Comparison of ENCODE assay signal across 24 cellular contexts in the genomic region with DNA sequence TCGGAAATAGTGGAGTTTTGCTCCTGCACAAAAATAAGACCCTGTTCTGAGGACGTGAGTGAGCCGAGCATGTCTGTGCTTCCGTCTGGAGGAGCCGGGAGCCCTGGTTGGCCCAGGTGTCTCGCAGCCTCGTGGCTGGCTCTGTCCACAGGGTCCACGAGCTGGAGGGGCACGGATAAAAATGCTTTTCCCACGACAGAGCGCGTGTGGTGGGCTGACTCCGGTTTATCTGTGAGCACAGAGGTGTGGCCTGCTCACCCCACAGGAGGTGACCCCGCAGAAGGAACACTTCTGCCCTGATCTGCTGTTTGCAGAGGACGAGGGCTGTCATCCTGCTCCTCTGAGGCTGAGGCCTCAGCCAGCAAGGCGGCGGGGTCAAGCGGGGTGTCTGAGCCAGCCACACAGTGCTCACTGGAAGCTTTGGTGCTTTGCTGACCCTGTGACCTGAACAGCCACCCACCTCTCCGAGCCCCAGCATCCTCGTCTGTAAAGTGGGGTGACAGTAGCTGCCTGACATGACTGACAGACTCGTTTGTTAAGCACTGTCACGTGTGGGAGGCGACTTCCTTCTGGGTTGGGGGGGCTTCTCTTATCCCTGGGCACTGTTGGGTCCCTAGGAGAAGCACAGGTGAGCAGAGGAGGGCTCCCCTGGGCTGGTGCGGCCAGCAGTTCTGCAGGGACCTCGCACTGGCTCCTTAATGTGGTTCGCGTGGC.
DNase-seq lines count a peak whose midpoint lies in the region; ATAC-seq and TF ChIP-seq lines count a peak whose summit lies in the region.
"Had no signal": no experiment of that assay in that cellular context is flagged by ENCODE, and none has a peak within 500 bp of the region (broad histone marks: within the 10 kb centered on the region; RNA-seq: fewer than 3 reads in every experiment).

No MANE protein-coding gene starts in this region.

- H3K9me3 Mint-ChIP-seq in activated CD8-positive, alpha-beta memory T cell treated with anti-CD3 and anti-CD28 coated beads, Interleukin-2, amount 10 ng/mL, durations not matched to agents 7 days and 5 days (ENCODE audit: low read depth) = no peaks in the 10 kb centered on the region
- H3K9me3 Mint-ChIP-seq: CD8-positive, alpha-beta T cell; stimulated activated naive B cell treated with anti-CD40 and anti-IgM and Interleukin-4, amounts not matched to agents 10 μg/mL and 1 μg/mL and 100 μg/mL, for 72 hours had no signal

- in situ Hi-C loops in mammary epithelial cell (cut with MboI; ENCODE audit: low sequenced_read_pairs in 2 of 2) = no loop called here

- DNase-seq in activated CD8-positive, alpha-beta memory T cell treated with anti-CD3 and anti-CD28 coated beads for 24 hours = peak; percentile 54
- DNase-seq in activated CD8-positive, alpha-beta memory T cell treated with anti-CD3 and anti-CD28 coated beads, Interleukin-2, amount 10 ng/mL, durations not matched to agents 7 days and 5 days = no peak
- DNase-seq in stimulated activated CD4-positive, alpha-beta T cell treated with anti-CD3 and anti-CD28 coated beads, Interleukin-4, amount 100 ng/mL, for 24 hours = peak; percentile 1
- no peak for DNase-seq in stimulated activated CD4-positive, alpha-beta T cell treated with anti-CD3 and anti-CD28 coated beads, Interleukin-12 subunit alpha, Interleukin-12 subunit beta, amount 100 ng/mL, for 4 hours
- DNase-seq in osteoblast (ENCODE audit: insufficient read length, low spot score, missing footprints) = peak; percentile 58
- no peak for DNase-seq in DMS79 treated with DMSO at 0.1 percent for 48 hours (lab: John Stamatoyannopoulos, UW)
- DNase-seq in mammary epithelial cell = no peak
- DNase-seq: DMS 273 treated with DMSO at 0.1 percent for 48 hours; gastrocnemius medialis; GOT3; left cardiac atrium; mesendoderm; NCI-H1417 treated with DMSO at 0.1 percent for 48 hours; NCI-H446; stimulated activated CD4-positive, alpha-beta T cell treated with anti-CD3 and anti-CD28 coated beads, Interleukin-4, amount 100 ng/mL, for 4 hours; stimulated activated naive B cell treated with anti-CD40 and anti-IgM and Interleukin-4, amounts not matched to agents 10 μg/mL and 1 μg/mL and 100 μg/mL, for 72 hours; T-helper 1 cell had no signal

- no peaks in the 10 kb centered on the region for H3K27me3 ChIP-seq in osteoblast (ENCODE audit: insufficient read depth, low read length)
- H3K27me3 ChIP-seq in mammary epithelial cell (ENCODE audit: insufficient read depth, low read length) = no peaks in the 10 kb centered on the region
- H3K27me3 ChIP-seq: body of pancreas, gastrocnemius medialis, ovary had no signal

- no peaks in the 10 kb centered on the region for H3K79me2 ChIP-seq in osteoblast (ENCODE audit: insufficient read depth, low read length)
- H3K79me2 ChIP-seq in mammary epithelial cell (ENCODE audit: insufficient read depth, low read length) = no peaks in the 10 kb centered on the region

- H3K27me3 Mint-ChIP-seq in activated CD8-positive, alpha-beta memory T cell treated with anti-CD3 and anti-CD28 coated beads, Interleukin-2, amount 10 ng/mL, durations not matched to agents 7 days and 5 days = peaks cover 3% of the 10 kb centered on the region

- no peak overlapping the region for H2AFZ ChIP-seq in osteoblast (ENCODE audit: low read length)
- H2AFZ ChIP-seq in mammary epithelial cell (ENCODE audit: low read depth, low read length) = no peak overlapping the region

- H3K4me2 ChIP-seq in osteoblast (ENCODE audit: insufficient read depth, low read length) = no peak overlapping the region
- H3K4me2 ChIP-seq in mammary epithelial cell (ENCODE audit: insufficient read depth, low read depth, low read length) = no peak overlapping the region

- CTCF ChIA-PET in activated CD8-positive, alpha-beta memory T cell treated with anti-CD3 and anti-CD28 coated beads, Interleukin-2, amount 10 ng/mL, durations not matched to agents 7 days and 5 days (lab: Charles Lee) = no interaction called here
- CTCF ChIA-PET in mammary epithelial cell (lab: Charles Lee; ENCODE audit: low non-redundant PET) = no interaction called here

- BruUV-seq in mammary epithelial cell (replicated peaks; lab: Mats Ljungman, UMichigan) = no TSS peak

- no peak for ATAC-seq in activated CD8-positive, alpha-beta memory T cell treated with anti-CD3 and anti-CD28 coated beads, Interleukin-2, amount 10 ng/mL, durations not matched to agents 7 days and 5 days
- ATAC-seq in GM18867 (IDR thresholded peaks at IDR 0.05; ENCODE audit: unreplicated experiment) = no peak
- ATAC-seq: activated CD4-positive, CD25-positive, alpha-beta regulatory T cell treated with anti-CD3 and anti-CD28 coated beads, Interleukin-2, amount 50 U/mL, for 24 hours; body of pancreas; CD8-positive, alpha-beta T cell; gastrocnemius medialis; left cardiac atrium; stimulated activated naive B cell treated with anti-CD40 and anti-IgM and Interleukin-4, amounts not matched to agents 10 μg/mL and 1 μg/mL and 100 μg/mL, for 72 hours had no signal

- no peak overlapping the region for H3K27ac Mint-ChIP-seq in activated CD8-positive, alpha-beta memory T cell treated with anti-CD3 and anti-CD28 coated beads, Interleukin-2, amount 10 ng/mL, durations not matched to agents 7 days and 5 days
- H3K27ac Mint-ChIP-seq: activated T-helper 2 cell treated with anti-CD3 and anti-CD28 coated beads, Interferon-gamma antibody, Interleukin-2, Interleukin-4, amounts not matched to agents 10 μg/mL and 5 μg/mL and 100 μg/mL, durations not matched to agents 14 hours and 24 hours and 36 hours; CD8-positive, alpha-beta T cell; stimulated activated naive B cell treated with anti-CD40 and anti-IgM and Interleukin-4, amounts not matched to agents 10 μg/mL and 1 μg/mL and 100 μg/mL, for 72 hours had no signal

- 80% methylated on average over 18 of the region's 27 CpGs for WGBS in mammary epithelial cell (ENCODE audit: low coverage, missing lambda C conversion rate)

- intact Hi-C loops in mammary epithelial cell (cut with micrococcal nuclease) = no loop called here

- TF ChIP-seq CTCF in osteoblast (IDR thresholded peaks at IDR 0.05; ENCODE audit: extremely low read depth, low read depth, low read length) (no peak), mammary epithelial cell (conservative IDR thresholded peaks at IDR 0.05 in 1 of 2, IDR thresholded peaks at IDR 0.05 in 1 of 2; ENCODE audit: extremely low read depth in 1 of 2, insufficient read depth in 1 of 2, low read depth in 1 of 2, low read length in 2 of 2) (no peak)

- no peak overlapping the region for H3K4me3 ChIP-seq in osteoblast (ENCODE audit: insufficient read depth, low read length)
- no peak overlapping the region for H3K4me3 ChIP-seq in mammary epithelial cell (replicated peaks in 1 of 3; ENCODE audit: insufficient read depth in 1 of 3, low read depth in 2 of 3, low read length in 3 of 3)
- H3K4me3 ChIP-seq: body of pancreas, gastrocnemius medialis, ovary had no signal

- peaks cover 38% of the 10 kb centered on the region for H3K4me1 Mint-ChIP-seq in activated CD8-positive, alpha-beta memory T cell treated with anti-CD3 and anti-CD28 coated beads, Interleukin-2, amount 10 ng/mL, durations not matched to agents 7 days and 5 days

- H3K4me1 ChIP-seq in osteoblast (ENCODE audit: insufficient read depth, low read length) = no peaks in the 10 kb centered on the region
- H3K4me1 ChIP-seq in mammary epithelial cell (ENCODE audit: insufficient read depth, low read length) = no peaks in the 10 kb centered on the region
- H3K4me1 ChIP-seq: gastrocnemius medialis had no signal

- H3K9ac ChIP-seq in mammary epithelial cell (ENCODE audit: insufficient read depth, low read length) = no peak overlapping the region

- H4K20me1 ChIP-seq in osteoblast (ENCODE audit: insufficient read depth, low read length) (no peaks in the 10 kb centered on the region), mammary epithelial cell (ENCODE audit: insufficient read depth, low read length) (no peaks in the 10 kb centered on the region)

- dilution Hi-C loops in mammary epithelial cell (cut with HindIII; ENCODE audit: low sequenced_read_pairs) = loop anchor here (5.0 kb wide), 1 partner anchor 52 kb away; no protein-coding TSS in a partner anchor

- peaks cover 8% of the 10 kb centered on the region for H3K36me3 Mint-ChIP-seq in activated CD8-positive, alpha-beta memory T cell treated with anti-CD3 and anti-CD28 coated beads, Interleukin-2, amount 10 ng/mL, durations not matched to agents 7 days and 5 days
- H3K36me3 Mint-ChIP-seq: CD8-positive, alpha-beta T cell; stimulated activated naive B cell treated with anti-CD40 and anti-IgM and Interleukin-4, amounts not matched to agents 10 μg/mL and 1 μg/mL and 100 μg/mL, for 72 hours had no signal

- H3K9me3 ChIP-seq in osteoblast (ENCODE audit: low read depth, low read length) (no peaks in the 10 kb centered on the region), mammary epithelial cell (replicated peaks; ENCODE audit: insufficient read depth, low read length) (peaks cover 12% of the 10 kb centered on the region)
- H3K9me3 ChIP-seq: body of pancreas, gastrocnemius medialis, ovary had no signal

- no peaks in the 10 kb centered on the region for H3K36me3 ChIP-seq in osteoblast (ENCODE audit: insufficient read depth, low read length)
- no peaks in the 10 kb centered on the region for H3K36me3 ChIP-seq in mammary epithelial cell (ENCODE audit: insufficient read depth, low read length)
- H3K36me3 ChIP-seq: gastrocnemius medialis, ovary had no signal

- no peak overlapping the region for H3K4me3 Mint-ChIP-seq in activated CD8-positive, alpha-beta memory T cell treated with anti-CD3 and anti-CD28 coated beads, Interleukin-2, amount 10 ng/mL, durations not matched to agents 7 days and 5 days
- H3K4me3 Mint-ChIP-seq: CD8-positive, alpha-beta T cell; stimulated activated naive B cell treated with anti-CD40 and anti-IgM and Interleukin-4, amounts not matched to agents 10 μg/mL and 1 μg/mL and 100 μg/mL, for 72 hours had no signal

- H3K27ac ChIP-seq in osteoblast (ENCODE audit: low read depth, low read length) (no peak overlapping the region), mammary epithelial cell (ENCODE audit: insufficient read depth, low read depth, low read length) (no peak overlapping the region)
- H3K27ac ChIP-seq: gastrocnemius medialis, ovary, RWPE1 had no signal

Comparison
In these comparisons a context has a peak if more than half of its experiments do, and no peak if none do; other contexts are left out.
1. DNase-seq: peak in activated CD8-positive, alpha-beta memory T cell treated with anti-CD3 and anti-CD28 coated beads for 24 hours (single experiment), stimulated activated CD4-positive, alpha-beta T cell treated with anti-CD3 and anti-CD28 coated beads, Interleukin-4, amount 100 ng/mL, for 24 hours (single experiment) and osteoblast (single experiment); none in activated CD8-positive, alpha-beta memory T cell treated with anti-CD3 and anti-CD28 coated beads, Interleukin-2, amount 10 ng/mL, durations not matched to agents 7 days and 5 days (single experiment), stimulated activated CD4-positive, alpha-beta T cell treated with anti-CD3 and anti-CD28 coated beads, Interleukin-12 subunit alpha, Interleukin-12 subunit beta, amount 100 ng/mL, for 4 hours (single experiment), DMS79 treated with DMSO at 0.1 percent for 48 hours (single experiment) and mammary epithelial cell (single experiment).